8 cellular contexts compared by ENCODE assay signal in the genomic region with DNA sequence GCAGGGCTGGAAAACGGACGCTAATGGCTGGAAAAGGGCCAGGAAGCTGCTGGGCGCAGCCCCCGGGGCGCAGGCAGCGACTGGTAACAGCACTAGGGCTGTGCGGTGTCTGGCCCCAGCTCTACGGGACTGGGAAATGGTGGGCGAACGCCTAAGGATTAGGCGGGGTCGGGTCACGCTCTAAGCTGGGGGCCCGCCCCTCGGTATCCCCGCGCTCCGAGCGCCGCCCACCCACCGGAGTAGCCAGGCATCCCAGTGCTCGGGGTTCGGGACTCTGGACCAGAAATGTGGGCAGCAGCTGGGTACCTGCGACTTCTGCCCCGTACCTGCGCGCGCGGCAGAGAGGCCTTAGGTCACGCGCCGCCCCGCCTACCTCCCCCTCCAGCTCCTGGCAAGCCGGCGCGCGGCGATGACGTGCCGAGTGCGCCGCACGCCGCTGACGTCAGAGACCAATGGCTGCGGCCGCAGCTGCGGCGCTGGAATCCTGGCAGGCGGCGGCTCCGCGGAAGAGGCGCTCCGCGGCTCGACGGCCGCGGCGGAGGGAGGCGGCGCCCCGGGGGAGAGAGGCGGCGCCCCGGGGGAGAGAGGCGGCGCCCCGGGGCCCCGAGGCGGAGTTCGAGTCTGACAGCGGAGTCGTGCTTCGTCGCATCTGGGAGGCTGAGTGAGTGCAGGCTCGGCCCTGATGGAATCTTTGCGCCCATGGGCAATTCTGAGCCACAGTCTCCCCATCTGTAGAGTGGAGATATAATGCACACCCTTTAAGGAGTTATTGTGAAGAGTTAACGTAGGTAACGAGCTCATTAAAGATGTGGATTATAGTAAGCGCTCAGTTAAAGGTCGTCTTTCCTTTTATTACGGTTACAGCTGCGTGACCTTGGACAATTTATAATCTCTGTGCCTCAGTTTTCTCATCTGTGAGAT. TPM values are rescaled to one million over a fixed set of nuclear protein-coding genes. Genes with fewer than 3 reads are reported as not detected.
A peak's percentile ranks its signal among the peaks of the same experiment; 100 is the strongest.
DNase-seq lines count a peak whose midpoint lies in the region; ATAC-seq and TF ChIP-seq lines count a peak whose summit lies in the region.

TSS of gene HPS4 (minus strand) at position 345 of the 921 bp plus-strand sequence. CDS start 2,021 bp downstream, outside the sequence.
TSS of gene SRRD (plus strand) at position 439 of the 921 bp plus-strand sequence. CDS start at position 453, 14 bp downstream.

- peak within 1 kb of the TSS; percentile 4; the same call in 1 of the 2 replicates for H2AFZ ChIP-seq in Karpas-422 (ENCODE audit: low read length)

- no peaks in the 10 kb centered on the region for H3K27me3 Mint-ChIP-seq in activated T-helper 17 cell treated with anti-CD3 and anti-CD28 coated beads, Interleukin-2, amount 50 U/mL, for 72 hours
- no peaks in the 10 kb centered on the region for H3K27me3 Mint-ChIP-seq in natural killer cell treated with Interleukin-12 subunit alpha and Interleukin-12 subunit beta and Interleukin-15 and Interleukin-18, amount 100 ng/mL, for 72 hours

- H4K20me1 ChIP-seq in Karpas-422 (ENCODE audit: insufficient read depth, low read depth, low read length), result no peaks in the 10 kb centered on the region

- peak within 1 kb of the TSS; percentile 80 for H3K9ac ChIP-seq in Karpas-422 (ENCODE audit: low read length)

- H3K9me2 ChIP-seq in Karpas-422 (replicated peaks; ENCODE audit: insufficient read depth, low read length), result no peaks in the 10 kb centered on the region

- peak within 1 kb of the TSS; percentile 93 for H3K27ac Mint-ChIP-seq in activated T-helper 17 cell treated with anti-CD3 and anti-CD28 coated beads, Interleukin-2, amount 50 U/mL, for 72 hours
- peak within 1 kb of the TSS; percentile 84 to 95 for H3K27ac Mint-ChIP-seq in natural killer cell treated with Interleukin-12 subunit alpha and Interleukin-12 subunit beta and Interleukin-15 and Interleukin-18, amount 100 ng/mL, for 72 hours

- H3K36me3 Mint-ChIP-seq in activated T-helper 17 cell treated with anti-CD3 and anti-CD28 coated beads, Interleukin-2, amount 50 U/mL, for 72 hours (ENCODE audit: low read depth), result peaks cover 62% of the 10 kb centered on the region
- peaks cover 4% of the 10 kb centered on the region for H3K36me3 Mint-ChIP-seq in natural killer cell treated with Interleukin-12 subunit alpha and Interleukin-12 subunit beta and Interleukin-15 and Interleukin-18, amount 100 ng/mL, for 72 hours

- H3K4me3 ChIP-seq in Karpas-422 (ENCODE audit: low read length) (peak within 1 kb of the TSS; percentile 73), fibroblast of pulmonary artery (replicated peaks; ENCODE audit: low read depth, low read length) (peak within 1 kb of the TSS; percentile 89)

- H3K9me3 ChIP-seq in Karpas-422 (ENCODE audit: low read length), result no peaks in the 10 kb centered on the region

- no peak for TF ChIP-seq CTCF in fibroblast of pulmonary artery (IDR thresholded peaks at IDR 0.05; ENCODE audit: low read length, missing control alignments)

- peaks cover 89% of the 10 kb centered on the region for H3K4me1 ChIP-seq in Karpas-422 (ENCODE audit: low read length)

- H3K9me3 Mint-ChIP-seq in activated T-helper 17 cell treated with anti-CD3 and anti-CD28 coated beads, Interleukin-2, amount 50 U/mL, for 72 hours, result no peaks in the 10 kb centered on the region
- no peaks in the 10 kb centered on the region for H3K9me3 Mint-ChIP-seq in natural killer cell treated with Interleukin-12 subunit alpha and Interleukin-12 subunit beta and Interleukin-15 and Interleukin-18, amount 100 ng/mL, for 72 hours

- peak; percentile 45 for DNase-seq in DMS79 (lab: John Stamatoyannopoulos, UW)
- peak; percentile 97 for DNase-seq in Karpas-422
- DNase-seq in RPMI7951 (ENCODE audit: low read depth), result peak; percentile 85
- peak; percentile 89 for DNase-seq in fibroblast of pulmonary artery (ENCODE audit: low read depth)
- peak; percentile 94 for DNase-seq in natural killer cell treated with Interleukin-12 subunit alpha and Interleukin-12 subunit beta and Interleukin-15 and Interleukin-18, amount 100 ng/mL, for 72 hours (ENCODE audit: low spot score)
- DNase-seq in stimulated activated naive CD8-positive, alpha-beta T cell treated with anti-CD3 and anti-CD28 coated beads, Interleukin-15, Interleukin-2, amounts not matched to agents 100 U/mL and 50 U/mL, for 24 hours, result peak; percentile 95

- H3K36me3 ChIP-seq in Karpas-422 (ENCODE audit: insufficient read depth, low read length), result peaks cover 6% of the 10 kb centered on the region; the same call in 1 of the 2 replicates

- peaks cover 88% of the 10 kb centered on the region for H3K79me2 ChIP-seq in Karpas-422 (ENCODE audit: low read length)

- H3K4me1 Mint-ChIP-seq in activated T-helper 17 cell treated with anti-CD3 and anti-CD28 coated beads, Interleukin-2, amount 50 U/mL, for 72 hours, result peaks cover 42% of the 10 kb centered on the region
- H3K4me1 Mint-ChIP-seq in natural killer cell treated with Interleukin-12 subunit alpha and Interleukin-12 subunit beta and Interleukin-15 and Interleukin-18, amount 100 ng/mL, for 72 hours (ENCODE audit: low read depth in 2 of 2), result peaks cover 44 to 50% of the 10 kb centered on the region in 2 donors

- H3K4me3 Mint-ChIP-seq in activated T-helper 17 cell treated with anti-CD3 and anti-CD28 coated beads, Interleukin-2, amount 50 U/mL, for 72 hours, result peak within 1 kb of the TSS; percentile 91
- peak within 1 kb of the TSS; percentile 92 for H3K4me3 Mint-ChIP-seq in natural killer cell treated with Interleukin-12 subunit alpha and Interleukin-12 subunit beta and Interleukin-15 and Interleukin-18, amount 100 ng/mL, for 72 hours

- peak within 1 kb of the TSS; percentile 92 for H3K4me2 ChIP-seq in Karpas-422 (ENCODE audit: low read depth, low read length, poor library complexity, severe bottlenecking)

- peak; percentile 68 for ATAC-seq in GM21825 (IDR thresholded peaks at IDR 0.05; ENCODE audit: unreplicated experiment)
- ATAC-seq in activated T-helper 17 cell treated with anti-CD3 and anti-CD28 coated beads, Interleukin-2, amount 50 U/mL, for 72 hours (replicated peaks), result peak; percentile 80
- peak; percentile 93 to 96 for ATAC-seq in natural killer cell treated with Interleukin-12 subunit alpha and Interleukin-12 subunit beta and Interleukin-15 and Interleukin-18, amount 100 ng/mL, for 72 hours
- ATAC-seq in stimulated activated naive CD8-positive, alpha-beta T cell treated with anti-CD3 and anti-CD28 coated beads, Interleukin-15, Interleukin-2, amounts not matched to agents 100 U/mL and 50 U/mL, for 24 hours, result peak; percentile 88

- peak within 1 kb of the TSS; percentile 91 for H3K27ac ChIP-seq in Karpas-422 (ENCODE audit: low read length)

- H3K27me3 ChIP-seq in Karpas-422 (ENCODE audit: low read length), result no peaks in the 10 kb centered on the region

RNA-seq across cellular contexts. Expression of gene HPS4, which starts in this region (rescaled TPM):
- total RNA-seq in Karpas-422 (2014; rRNA removed; shearing (Covaris generic); ENCODE audit: low replicate concordance), result 42.1 and 46.1 TPM in 2 replicates
- total RNA-seq in RPMI7951 (2014; rRNA removed; shearing (Covaris generic)), result 18.5 and 19.3 TPM in 2 replicates
- 10 to 100 TPM; 36.4 to 56.3 TPM for total RNA-seq in activated T-helper 17 cell treated with anti-CD3 and anti-CD28 coated beads, Interleukin-2, amount 50 U/mL, for 72 hours
- 10 to 100 TPM; 31.0 to 40.1 TPM for total RNA-seq in natural killer cell treated with Interleukin-12 subunit alpha and Interleukin-12 subunit beta and Interleukin-15 and Interleukin-18, amount 100 ng/mL, for 72 hours

RNA-seq across cellular contexts. Expression of gene SRRD, which starts in this region (rescaled TPM):
- 13.8 and 43.5 TPM in 2 replicates for total RNA-seq in Karpas-422 (2014; rRNA removed; shearing (Covaris generic); ENCODE audit: low replicate concordance)
- 15.0 and 23.0 TPM in 2 replicates for total RNA-seq in RPMI7951 (2014; rRNA removed; shearing (Covaris generic))
- 10 to 100 TPM; 22.2 to 40.3 TPM for total RNA-seq in activated T-helper 17 cell treated with anti-CD3 and anti-CD28 coated beads, Interleukin-2, amount 50 U/mL, for 72 hours
- 10 to 100 TPM; 28.6 to 31.8 TPM for total RNA-seq in natural killer cell treated with Interleukin-12 subunit alpha and Interleukin-12 subunit beta and Interleukin-15 and Interleukin-18, amount 100 ng/mL, for 72 hours

Comparison
In these comparisons a context has a peak if more than half of its experiments do, and no peak if none do; other contexts are left out.
1. Peak in every context shown above with its lines: DNase-seq, ATAC-seq, H3K4me3 ChIP-seq and H3K27ac ChIP-seq.
2. DNase-seq: peak in every context shown above with its lines; median percentile 97 in Karpas-422; 95 in stimulated activated naive CD8-positive, alpha-beta T cell treated with anti-CD3 and anti-CD28 coated beads, Interleukin-15, Interleukin-2, amounts not matched to agents 100 U/mL and 50 U/mL, for 24 hours; 94 in natural killer cell treated with Interleukin-12 subunit alpha and Interleukin-12 subunit beta and Interleukin-15 and Interleukin-18, amount 100 ng/mL, for 72 hours; 89 in fibroblast of pulmonary artery; 85 in RPMI7951; 45 in DMS79.